ENCODE assay signal across 24 cellular contexts in the genomic region with DNA sequence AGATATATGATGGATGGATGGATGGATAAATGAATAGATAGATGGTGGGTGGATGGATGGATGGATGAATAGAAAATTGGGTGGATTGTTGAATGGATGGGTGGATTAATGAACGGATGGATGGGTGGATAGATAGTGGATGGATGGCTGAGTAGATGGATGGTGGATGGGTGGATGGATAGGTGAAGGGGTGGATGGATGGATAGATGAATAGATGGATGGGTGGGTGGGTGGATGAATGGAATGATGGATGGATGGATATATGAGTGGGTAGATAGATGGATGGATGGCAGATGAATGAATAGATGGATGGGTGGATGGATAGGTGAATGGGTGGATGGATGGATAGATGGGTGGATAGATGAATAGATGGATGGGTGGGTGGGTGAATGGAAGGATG.
A peak's percentile ranks its signal among the peaks of the same experiment; 100 is the strongest.
DNase-seq lines count a peak whose midpoint lies in the region; ATAC-seq, FAIRE-seq and TF ChIP-seq lines count a peak whose summit lies in the region.
"Had no signal": no experiment of that assay in that cellular context is flagged by ENCODE, and none has a peak within 500 bp of the region (broad histone marks: within the 10 kb centered on the region; RNA-seq: fewer than 3 reads in every experiment).

No MANE protein-coding gene starts in this region.

- no peak overlapping the region for H3K4me2 ChIP-seq in IMR-90 (ENCODE audit: low read depth, low read length)
- H3K4me2 ChIP-seq in K562 (ENCODE audit: insufficient read depth, low read length): no peak overlapping the region
- H3K4me2 ChIP-seq: BLaER1, GM23338 had no signal

- peak overlapping the region; percentile 57 for H2BK5ac ChIP-seq in IMR-90 (ENCODE audit: low read depth, low read length, poor library complexity, severe bottlenecking)

- H4K91ac ChIP-seq in IMR-90 (ENCODE audit: insufficient read depth, low read depth, low read length): no peak overlapping the region

- no peak overlapping the region for H3K14ac ChIP-seq in IMR-90 (replicated peaks; ENCODE audit: low read depth, low read length)

- H3K36me3 Mint-ChIP-seq in activated CD8-positive, alpha-beta T cell treated with anti-CD3 and anti-CD28 coated beads, Interleukin-2, amount 10 ng/mL, durations not matched to agents 7 days and 5 days (ENCODE audit: low read depth): peaks cover 57% of the 10 kb centered on the region
- peaks cover 44% of the 10 kb centered on the region for H3K36me3 Mint-ChIP-seq in activated CD8-positive, alpha-beta T cell treated with anti-CD3 and anti-CD28 coated beads for 36 hours (ENCODE audit: low read depth)
- no peaks in the 10 kb centered on the region for H3K36me3 Mint-ChIP-seq in endodermal cell (ENCODE audit: low read depth)

- no peak overlapping the region for H4K8ac ChIP-seq in IMR-90 (ENCODE audit: low read depth in 2 of 2, low read length in 2 of 2)

- no peaks in the 10 kb centered on the region for H3K79me2 ChIP-seq in K562 (ENCODE audit: control insufficient read depth, insufficient read depth, low read length)

- no peak overlapping the region for H3K23ac ChIP-seq in IMR-90 (ENCODE audit: low read depth, low read length)

- no peak overlapping the region for H3K27ac ChIP-seq in IMR-90 (ENCODE audit: insufficient read depth, low read length)
- no peak overlapping the region for H3K27ac ChIP-seq in K562 (ENCODE audit: extremely low read depth, low read depth, low read length)
- H3K27ac ChIP-seq in endodermal cell (ENCODE audit: low read depth, low read length): no peak overlapping the region
- H3K27ac ChIP-seq: 22Rv1, BLaER1, C4-2B had no signal

- H3K4me1 Mint-ChIP-seq in activated CD8-positive, alpha-beta T cell treated with anti-CD3 and anti-CD28 coated beads, Interleukin-2, amount 10 ng/mL, durations not matched to agents 7 days and 5 days (ENCODE audit: low read depth): peaks cover 15% of the 10 kb centered on the region
- peaks cover 35% of the 10 kb centered on the region for H3K4me1 Mint-ChIP-seq in activated CD8-positive, alpha-beta T cell treated with anti-CD3 and anti-CD28 coated beads for 36 hours (ENCODE audit: low read depth)
- no peaks in the 10 kb centered on the region for H3K4me1 Mint-ChIP-seq in endodermal cell
- H3K4me1 Mint-ChIP-seq: GM23338 had no signal

- POLR2A ChIA-PET in activated CD8-positive, alpha-beta T cell treated with anti-CD3 and anti-CD28 coated beads, Interleukin-2, amount 10 ng/mL, durations not matched to agents 7 days and 5 days (lab: Charles Lee): no interaction called here
- POLR2A ChIA-PET in activated CD8-positive, alpha-beta T cell treated with anti-CD3 and anti-CD28 coated beads for 36 hours (lab: Charles Lee): no interaction called here
- POLR2A ChIA-PET in IMR-90 (lab: Charles Lee; ENCODE audit: unreplicated experiment): no interaction called here
- POLR2A ChIA-PET in K562 (lab: Yijun Ruan, JAX): no interaction called here

- ATAC-seq in activated CD8-positive, alpha-beta T cell treated with anti-CD3 and anti-CD28 coated beads, Interleukin-2, amount 10 ng/mL, durations not matched to agents 7 days and 5 days: no peak
- ATAC-seq in activated CD8-positive, alpha-beta T cell treated with anti-CD3 and anti-CD28 coated beads for 36 hours: no peak
- ATAC-seq in IMR-90 (ENCODE audit: low read depth) (no peak), K562 (no peak), HG02938 (IDR thresholded peaks at IDR 0.05; ENCODE audit: unreplicated experiment) (no peak)
- ATAC-seq: GM23338, HCT116 had no signal

- no peaks in the 10 kb centered on the region for H3K79me1 ChIP-seq in IMR-90 (ENCODE audit: low read depth in 1 of 2, low read length in 2 of 2)

- TF ChIP-seq CTCF in activated CD8-positive, alpha-beta T cell treated with anti-CD3 and anti-CD28 coated beads for 36 hours (IDR thresholded peaks at IDR 0.05): no peak
- TF ChIP-seq CTCF in IMR-90 (conservative IDR thresholded peaks at IDR 0.05; ENCODE audit: low read depth, low read length) (no peak), K562 (IDR thresholded peaks at IDR 0.05 in 2 of 3, conservative IDR thresholded peaks at IDR 0.05 in 1 of 3; ENCODE audit: insufficient read depth in 2 of 3, low read depth in 1 of 3, low read length in 3 of 3) (no peak), endodermal cell (conservative IDR thresholded peaks at IDR 0.05) (no peak)

- TF ChIP-seq POLR2A in IMR-90 (IDR thresholded peaks at IDR 0.05; ENCODE audit: low read depth, low read length) (no peak), K562 (conservative IDR thresholded peaks at IDR 0.05) (no peak)

- H4K20me1 ChIP-seq in IMR-90 (ENCODE audit: insufficient read depth, low read length) (no peaks in the 10 kb centered on the region), K562 (replicated peaks; ENCODE audit: control insufficient read depth, insufficient read depth, low read length) (no peaks in the 10 kb centered on the region)
- H4K20me1 ChIP-seq: BLaER1 had no signal

- H3K9me3 ChIP-seq in IMR-90 (ENCODE audit: control insufficient read depth, insufficient read depth, low read length) (no peaks in the 10 kb centered on the region), K562 (replicated peaks; ENCODE audit: control insufficient read depth, insufficient read depth, low read depth, low read length) (no peaks in the 10 kb centered on the region), endodermal cell (ENCODE audit: control insufficient read depth, low read length) (peaks cover 7% of the 10 kb centered on the region)
- H3K9me3 ChIP-seq: BLaER1 had no signal

- H3K9ac ChIP-seq in IMR-90 (ENCODE audit: low read depth, low read length) (no peak overlapping the region), K562 (ENCODE audit: insufficient read depth in 1 of 2, low read depth in 2 of 2, low read length in 2 of 2) (no peak overlapping the region), endodermal cell (ENCODE audit: extremely low read depth, low read length, poor library complexity, severe bottlenecking) (no peak overlapping the region)
- H3K9ac ChIP-seq: BLaER1 had no signal

- H3K27ac Mint-ChIP-seq in activated CD8-positive, alpha-beta T cell treated with anti-CD3 and anti-CD28 coated beads, Interleukin-2, amount 10 ng/mL, durations not matched to agents 7 days and 5 days: peak overlapping the region; percentile 1
- no peak overlapping the region for H3K27ac Mint-ChIP-seq in activated CD8-positive, alpha-beta T cell treated with anti-CD3 and anti-CD28 coated beads for 36 hours
- H3K27ac Mint-ChIP-seq in endodermal cell: no peak overlapping the region
- H3K27ac Mint-ChIP-seq: B cell; CD4-positive, alpha-beta T cell; GM23338; H9; HFFc6 had no signal

- H3K27me3 ChIP-seq in IMR-90 (ENCODE audit: control insufficient read depth, insufficient read depth, low read length) (no peaks in the 10 kb centered on the region), K562 (ENCODE audit: control insufficient read depth in 2 of 2, insufficient read depth in 2 of 2, low read length in 2 of 2) (peaks cover 0 to 10% of the 10 kb centered on the region in 2 experiments; a peak in 1 of 5 replicates), endodermal cell (ENCODE audit: control insufficient read depth, insufficient read depth, low read length, poor library complexity, severe bottlenecking) (no peaks in the 10 kb centered on the region)
- H3K27me3 ChIP-seq: BLaER1 had no signal

- CTCF ChIA-PET in activated CD8-positive, alpha-beta T cell treated with anti-CD3 and anti-CD28 coated beads, Interleukin-2, amount 10 ng/mL, durations not matched to agents 7 days and 5 days (lab: Charles Lee): no interaction called here
- CTCF ChIA-PET in activated CD8-positive, alpha-beta T cell treated with anti-CD3 and anti-CD28 coated beads for 36 hours (lab: Charles Lee): no interaction called here
- CTCF ChIA-PET in IMR-90 (lab: Yijun Ruan, JAX) (no interaction called here), K562 (lab: Yijun Ruan, JAX; ENCODE audit: low intra/inter-chr PET ratio) (no interaction called here)

- dilution Hi-C loops in IMR-90 (cut with HindIII; ENCODE audit: low sequenced_read_pairs, unreplicated experiment): no loop called here

- no peak overlapping the region for H2AFZ ChIP-seq in IMR-90 (replicated peaks; ENCODE audit: low read length, poor library complexity)
- H2AFZ ChIP-seq in K562 (ENCODE audit: low read depth, low read length): no peak overlapping the region
- H2AFZ ChIP-seq: GM23338 had no signal

- H4K5ac ChIP-seq in IMR-90 (ENCODE audit: low read depth, low read length): no peak overlapping the region

- no peak overlapping the region for H2AK9ac ChIP-seq in IMR-90 (replicated peaks; ENCODE audit: low read depth, low read length, poor library complexity)

- H3K4me1 ChIP-seq in IMR-90 (ENCODE audit: control insufficient read depth, insufficient read depth, low read length): peaks cover 7% of the 10 kb centered on the region
- no peaks in the 10 kb centered on the region for H3K4me1 ChIP-seq in K562 (replicated peaks in 1 of 2; ENCODE audit: control insufficient read depth in 2 of 2, insufficient read depth in 2 of 2, low read length in 2 of 2)
- H3K4me1 ChIP-seq in endodermal cell (ENCODE audit: control insufficient read depth, insufficient read depth, low read length): no peaks in the 10 kb centered on the region

- no peak overlapping the region for H3K4me3 Mint-ChIP-seq in activated CD8-positive, alpha-beta T cell treated with anti-CD3 and anti-CD28 coated beads, Interleukin-2, amount 10 ng/mL, durations not matched to agents 7 days and 5 days
- no peak overlapping the region for H3K4me3 Mint-ChIP-seq in activated CD8-positive, alpha-beta T cell treated with anti-CD3 and anti-CD28 coated beads for 36 hours
- H3K4me3 Mint-ChIP-seq in endodermal cell: no peak overlapping the region
- H3K4me3 Mint-ChIP-seq: B cell; CD4-positive, alpha-beta T cell; CD8-positive, alpha-beta memory T cell; GM23338; H9; HFFc6 had no signal

- H3K18ac ChIP-seq in IMR-90 (ENCODE audit: low read depth, low read length): no peak overlapping the region

- intact Hi-C loops in activated CD8-positive, alpha-beta T cell treated with anti-CD3 and anti-CD28 coated beads for 36 hours (cut with micrococcal nuclease): no loop called here
- intact Hi-C loops in IMR-90 (cut with micrococcal nuclease): no loop called here
- intact Hi-C loops in K562 (cut with micrococcal nuclease): no loop called here

- H3K4me3 ChIP-seq in IMR-90 (ENCODE audit: insufficient read depth, low read depth, low read length) (no peak overlapping the region), K562 (no peak overlapping the region), endodermal cell (ENCODE audit: low read length) (no peak overlapping the region)
- H3K4me3 ChIP-seq: BLaER1, GM23338 had no signal

- H3K36me3 ChIP-seq in IMR-90 (ENCODE audit: control insufficient read depth, insufficient read depth, low read length): no peaks in the 10 kb centered on the region
- H3K36me3 ChIP-seq in K562 (ENCODE audit: control insufficient read depth, insufficient read depth, low read length): no peaks in the 10 kb centered on the region
- H3K36me3 ChIP-seq in endodermal cell (ENCODE audit: control insufficient read depth, insufficient read depth, low read length): no peaks in the 10 kb centered on the region

- H3K4ac ChIP-seq in IMR-90 (ENCODE audit: low read depth, low read length): no peak overlapping the region

- H2BK120ac ChIP-seq in IMR-90 (ENCODE audit: low read depth, low read length): no peak overlapping the region

- H2BK15ac ChIP-seq in IMR-90 (ENCODE audit: low read depth, low read length): no peak overlapping the region

- H2AK5ac ChIP-seq in IMR-90 (ENCODE audit: low read depth, low read length): no peak overlapping the region

- no peak overlapping the region for H3K56ac ChIP-seq in IMR-90 (ENCODE audit: extremely low read depth, insufficient read depth, low read length)

- TF ChIP-seq RAD21 in IMR-90 (IDR thresholded peaks at IDR 0.05; ENCODE audit: low read length): no peak
- no peak for TF ChIP-seq RAD21 in K562 (CRISPR knock-in tag; conservative IDR thresholded peaks at IDR 0.05 in 1 of 2, IDR thresholded peaks at IDR 0.05 in 1 of 2)

- no peak overlapping the region for H2BK20ac ChIP-seq in IMR-90 (ENCODE audit: low read depth, low read length)

- no peak for DNase-seq in activated CD8-positive, alpha-beta T cell treated with anti-CD3 and anti-CD28 coated beads, Interleukin-2, amount 10 ng/mL, durations not matched to agents 7 days and 5 days
- DNase-seq in activated CD8-positive, alpha-beta T cell treated with anti-CD3 and anti-CD28 coated beads for 36 hours: no peak
- DNase-seq in IMR-90 (no peak), K562 (ENCODE audit: extremely low read depth in 1 of 4, low spot score in 3 of 4) (no peak), endodermal cell (no peak)
- DNase-seq: CD4-positive, alpha-beta T cell; CD8-positive, alpha-beta memory T cell; DMS 273 treated with DMSO at 0.1 percent for 48 hours; DMS79; EL; GDM1; H9; HFFc6 had no signal

- FAIRE-seq in K562 (lab: Jason Lieb, UNC): no peak
- FAIRE-seq: A204.1, D721Med, GM12891, GM18507 had no signal

- no peak for TF ChIP-seq EP300 in K562 (IDR thresholded peaks at IDR 0.05; ENCODE audit: low read length)

- 75% methylated on average over 1 of the region's 1 CpG; no CpG with 5 or more reads in 1 of the 2 experiments for WGBS in IMR-90 (ENCODE audit: extremely low coverage in 2 of 2, insufficient read length in 1 of 2), 2 experiments
- WGBS in K562 (ENCODE audit: insufficient coverage, low coverage, missing lambda C conversion rate): 0% methylated on average over 1 of the region's 1 CpG
- WGBS in endodermal cell (ENCODE audit: insufficient coverage in 1 of 2, insufficient read length in 1 of 2), 2 experiments: 89 to 94% methylated on average over 1 of the region's 1 CpG

- BruUV-seq in IMR-90 (replicated peaks; lab: Mats Ljungman, UMichigan) (no TSS peak), K562 (replicated peaks; lab: Mats Ljungman, UMichigan) (no TSS peak)

- H3K9me1 ChIP-seq in IMR-90 (ENCODE audit: insufficient read depth, low read length) (peaks cover 8% of the 10 kb centered on the region), K562 (ENCODE audit: control insufficient read depth, insufficient read depth, low read length) (no peaks in the 10 kb centered on the region)

- H3K9me3 Mint-ChIP-seq in activated CD8-positive, alpha-beta T cell treated with anti-CD3 and anti-CD28 coated beads, Interleukin-2, amount 10 ng/mL, durations not matched to agents 7 days and 5 days (ENCODE audit: insufficient read depth): no peaks in the 10 kb centered on the region
- no peaks in the 10 kb centered on the region for H3K9me3 Mint-ChIP-seq in activated CD8-positive, alpha-beta T cell treated with anti-CD3 and anti-CD28 coated beads for 36 hours
- peaks cover 7% of the 10 kb centered on the region for H3K9me3 Mint-ChIP-seq in endodermal cell
- H3K9me3 Mint-ChIP-seq: CD4-positive, alpha-beta T cell; CD8-positive, alpha-beta memory T cell; GM23338; H9; HFFc6 had no signal

- H3K27me3 Mint-ChIP-seq in activated CD8-positive, alpha-beta T cell treated with anti-CD3 and anti-CD28 coated beads, Interleukin-2, amount 10 ng/mL, durations not matched to agents 7 days and 5 days (ENCODE audit: low read depth): no peaks in the 10 kb centered on the region
- no peaks in the 10 kb centered on the region for H3K27me3 Mint-ChIP-seq in activated CD8-positive, alpha-beta T cell treated with anti-CD3 and anti-CD28 coated beads for 36 hours
- no peaks in the 10 kb centered on the region for H3K27me3 Mint-ChIP-seq in endodermal cell (ENCODE audit: insufficient read depth)
- H3K27me3 Mint-ChIP-seq: B cell; CD4-positive, alpha-beta T cell; CD8-positive, alpha-beta memory T cell had no signal

- in situ Hi-C loops in IMR-90 (cut with MboI; ENCODE audit: low sequenced_read_pairs) (no loop called here), K562 (cut with MboI) (no loop called here)
